Comparison of ENCODE assay signal across 8 cellular contexts in the genomic region with DNA sequence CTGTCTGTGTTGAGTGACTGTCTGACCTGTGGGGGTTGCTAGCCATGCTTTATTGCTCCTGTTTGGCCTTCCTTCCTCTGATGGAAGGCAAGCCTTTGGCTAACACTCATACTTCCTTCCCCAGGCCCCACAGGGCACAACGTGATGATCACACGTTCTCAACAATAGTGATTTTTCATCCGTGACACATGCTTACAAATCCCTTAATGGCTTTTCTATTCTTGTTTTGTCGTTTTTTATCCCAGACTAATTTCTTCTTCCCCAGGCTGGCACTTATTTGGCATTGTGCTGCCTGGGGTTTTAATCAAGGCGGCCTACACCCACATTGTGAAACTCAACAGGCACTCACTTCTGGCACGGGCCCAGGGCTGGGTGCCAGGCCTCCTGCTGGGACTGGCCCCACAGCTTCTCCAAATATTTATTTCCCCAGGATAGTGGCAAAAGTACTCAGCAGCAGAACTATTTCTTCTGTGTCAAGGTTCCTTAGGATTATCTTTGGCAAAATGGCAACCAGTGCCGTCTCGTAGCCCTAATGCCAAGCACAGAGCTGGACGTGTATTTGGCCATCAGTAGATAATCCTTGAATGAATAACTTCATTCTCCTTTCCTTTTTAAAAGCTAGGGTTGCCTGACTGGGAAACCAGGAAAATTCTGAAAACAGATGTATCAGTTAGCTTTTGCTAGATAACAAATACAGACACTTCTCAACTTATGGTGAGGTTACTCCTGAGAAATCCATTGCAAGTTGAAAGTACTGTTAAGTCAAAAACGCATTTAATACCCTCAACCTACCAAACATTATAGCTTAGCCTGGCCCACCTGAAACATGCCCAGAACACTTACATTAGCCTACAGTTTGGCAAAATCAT. TPM values are rescaled to one million over a fixed set of nuclear protein-coding genes. Genes with fewer than 3 reads are reported as not detected.
DNase-seq lines count a peak whose midpoint lies in the region; ATAC-seq and TF ChIP-seq lines count a peak whose summit lies in the region.

No MANE protein-coding gene starts in this region.

- no peaks in the 10 kb centered on the region; the same call in 1 of the 2 replicates for H3K9me2 ChIP-seq in HCT116 (ENCODE audit: insufficient read depth)

- H3K4me1 ChIP-seq in HCT116 (ENCODE audit: control insufficient read depth in 1 of 2, insufficient read depth in 2 of 2, low read length in 2 of 2) (peaks cover 69 to 92% of the 10 kb centered on the region in 2 experiments), SJSA1 (replicated peaks) (peaks cover 36% of the 10 kb centered on the region), fibroblast of lung (ENCODE audit: control insufficient read depth, extremely low read depth, insufficient read depth, low read length) (peaks cover 5% of the 10 kb centered on the region), parathyroid adenoma (peaks cover 21% of the 10 kb centered on the region)

- DNase-seq in AG08395 (ENCODE audit: low spot score) = peak; percentile 84
- DNase-seq in HCT116 (ENCODE audit: low read depth, low spot score) = peak; percentile 81
- peak; percentile 72 to 75 for DNase-seq in SJSA1 (ENCODE audit: low read depth in 1 of 2, low spot score in 2 of 2)
- DNase-seq in fibroblast of lung (ENCODE audit: low read depth in 2 of 2) = peak; percentile 88
- no peak for DNase-seq in NCI-H187 treated with DMSO at 0.1 percent for 48 hours (lab: John Stamatoyannopoulos, UW)

- no peaks in the 10 kb centered on the region for H3K27me3 ChIP-seq in HCT116 (ENCODE audit: insufficient read depth, low read length)
- H3K27me3 ChIP-seq in SJSA1 (replicated peaks) = no peaks in the 10 kb centered on the region
- H3K27me3 ChIP-seq in fibroblast of lung (ENCODE audit: control insufficient read depth, insufficient read depth, low read length) = no peaks in the 10 kb centered on the region
- H3K27me3 ChIP-seq in parathyroid adenoma (ENCODE audit: control insufficient read depth, insufficient read depth, low read length) = no peaks in the 10 kb centered on the region

- H4K20me1 ChIP-seq in HCT116 (ENCODE audit: insufficient read depth) = no peaks in the 10 kb centered on the region
- H4K20me1 ChIP-seq in fibroblast of lung (ENCODE audit: control insufficient read depth, extremely low read depth, insufficient read depth, low read length) = no peaks in the 10 kb centered on the region

- no TSS peak for BruUV-seq in HCT116 (replicated peaks; lab: Mats Ljungman, UMichigan)

- H3K4me3 ChIP-seq in HCT116 (replicated peaks in 1 of 2; ENCODE audit: low read depth in 1 of 2, low read length in 2 of 2) = peak overlapping the region; percentile 4 to 51; a peak in 3 of 4 replicates
- H3K4me3 ChIP-seq in SJSA1 = no peak overlapping the region
- H3K4me3 ChIP-seq in fibroblast of lung (replicated peaks in 1 of 4; ENCODE audit: control extremely low read depth in 1 of 4, insufficient read depth in 1 of 4, low read depth in 3 of 4, low read length in 4 of 4) = no peak overlapping the region
- no peak overlapping the region for H3K4me3 ChIP-seq in parathyroid adenoma (ENCODE audit: low read depth, low read length)

- H3K27ac ChIP-seq in HCT116 (ENCODE audit: low read depth, low read length) (peak overlapping the region; percentile 97), SJSA1 (peak overlapping the region; percentile 16), fibroblast of lung (ENCODE audit: insufficient read depth, low read length) (no peak overlapping the region), parathyroid adenoma (peak overlapping the region; percentile 29)

- H3K36me3 ChIP-seq in HCT116 (ENCODE audit: control insufficient read depth in 1 of 2, insufficient read depth in 2 of 2, low read length in 2 of 2) (peaks cover 0 to 5% of the 10 kb centered on the region in 2 experiments; a peak in 2 of 4 replicates), SJSA1 (no peaks in the 10 kb centered on the region), fibroblast of lung (ENCODE audit: control insufficient read depth, insufficient read depth, low read length) (no peaks in the 10 kb centered on the region), parathyroid adenoma (ENCODE audit: control insufficient read depth, insufficient read depth, low read length) (no peaks in the 10 kb centered on the region)

- peak; percentile 33 for ATAC-seq in HCT116
- ATAC-seq in HG03432 (IDR thresholded peaks at IDR 0.05; ENCODE audit: unreplicated experiment) = no peak
- no peak for ATAC-seq in HG03565 (IDR thresholded peaks at IDR 0.05; ENCODE audit: unreplicated experiment)

- TF ChIP-seq CTCF in HCT116 (IDR thresholded peaks at IDR 0.05 in 2 of 3, conservative IDR thresholded peaks at IDR 0.05 in 1 of 3; ENCODE audit: borderline replicate concordance in 1 of 3, insufficient read depth in 1 of 3, low read depth in 2 of 3, low read length in 2 of 3) = no peak
- TF ChIP-seq CTCF in fibroblast of lung (conservative IDR thresholded peaks at IDR 0.05 in 1 of 2, IDR thresholded peaks at IDR 0.05 in 1 of 2; ENCODE audit: low read depth in 1 of 2, low read length in 2 of 2) = no peak
- TF ChIP-seq CTCF in parathyroid adenoma (IDR thresholded peaks at IDR 0.05) = no peak

- H3K9ac ChIP-seq in HCT116 (ENCODE audit: low read length) = peak overlapping the region; percentile 81
- no peak overlapping the region for H3K9ac ChIP-seq in fibroblast of lung (ENCODE audit: insufficient read depth, low read length)
- H3K9ac ChIP-seq in parathyroid adenoma = no peak overlapping the region

- RAD21 ChIA-PET in HCT116 (lab: Charles Lee; ENCODE audit: low non-redundant PET in 1 of 2, low total read pairs in 2 of 2, uncharacterized antibody in 2 of 2, unreplicated experiment in 2 of 2) = no interaction called here

- H3K9me3 ChIP-seq in HCT116 (ENCODE audit: control insufficient read depth in 1 of 2, insufficient read depth in 1 of 2, low read depth in 1 of 2, low read length in 2 of 2) (no peaks in the 10 kb centered on the region), SJSA1 (replicated peaks) (no peaks in the 10 kb centered on the region), fibroblast of lung (ENCODE audit: control insufficient read depth, insufficient read depth, low read depth, low read length) (no peaks in the 10 kb centered on the region), parathyroid adenoma (ENCODE audit: control insufficient read depth, low read length) (no peaks in the 10 kb centered on the region)

- TF ChIP-seq POLR2A in HCT116 (IDR thresholded peaks at IDR 0.05; ENCODE audit: borderline replicate concordance, extremely low read depth, insufficient read depth, insufficient read length) = no peak

- POLR2A ChIA-PET in HCT116 (lab: Charles Lee) = no interaction called here

- intact Hi-C loops in HCT116 (cut with micrococcal nuclease) = loop anchor here (2.0 kb wide), 2 partner anchors 29 to 47 kb away; no protein-coding TSS in a partner anchor

- no peak for TF ChIP-seq RAD21 in HCT116 (IDR thresholded peaks at IDR 0.05; ENCODE audit: low read depth)

- no peak overlapping the region for H2AFZ ChIP-seq in HCT116 (ENCODE audit: low read depth, low read length, poor library complexity, severe bottlenecking)
- no peak overlapping the region for H2AFZ ChIP-seq in fibroblast of lung (ENCODE audit: low read length)
- H2AFZ ChIP-seq in parathyroid adenoma = no peak overlapping the region

- CTCF ChIA-PET in HCT116 (lab: Charles Lee) = interaction anchor here (1.6 to 1.9 kb wide), 2 partner anchors 46 to 48 kb away, joined by 3 to 8 read pairs; no protein-coding TSS in a partner anchor

- H3K79me2 ChIP-seq in HCT116 (ENCODE audit: insufficient read depth, low read length) (peaks cover 97% of the 10 kb centered on the region), fibroblast of lung (ENCODE audit: control insufficient read depth, insufficient read depth, low read length) (peaks cover 1% of the 10 kb centered on the region), parathyroid adenoma (peaks cover 4% of the 10 kb centered on the region)

- H3K4me2 ChIP-seq in HCT116 (ENCODE audit: low read length) = peak overlapping the region; percentile 84
- no peak overlapping the region for H3K4me2 ChIP-seq in fibroblast of lung (ENCODE audit: extremely low read depth, insufficient read depth, low read length)
- H3K4me2 ChIP-seq in parathyroid adenoma (ENCODE audit: low read length) = peak overlapping the region; percentile 16

TF ChIP-seq in HCT116, 20 proteins besides CTCF, POLR2A, EP300 and RAD21:
- TF ChIP-seq, protein P1, sequence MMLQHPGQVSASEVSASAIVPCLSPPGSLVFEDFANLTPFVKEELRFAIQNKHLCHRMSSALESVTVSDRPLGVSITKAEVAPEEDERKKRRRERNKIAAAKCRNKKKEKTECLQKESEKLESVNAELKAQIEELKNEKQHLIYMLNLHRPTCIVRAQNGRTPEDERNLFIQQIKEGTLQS (IDR thresholded peaks at IDR 0.05) = no peak
- TF ChIP-seq CEBPB (IDR thresholded peaks at IDR 0.05; ENCODE audit: low read depth) (no peak), TCF7L2 (IDR thresholded peaks at IDR 0.05; ENCODE audit: borderline replicate concordance, extremely low read depth, insufficient read depth, insufficient read length) (peak; percentile 23), POLR2AphosphoS5 (IDR thresholded peaks at IDR 0.05; ENCODE audit: low read depth, low read length) (peak; percentile 76), ZFX (IDR thresholded peaks at IDR 0.05) (peak; percentile 16; the same call in 1 of the 2 replicates)

RNA-seq across cellular contexts. Expression of a gene that starts 30.6 kb away (rescaled TPM):
- total RNA-seq in HCT116 (2021; ENCODE audit: unreplicated experiment) = 62.6 TPM
- 86.2 and 89.9 TPM in 2 replicates for polyA plus RNA-seq in HCT116 (2012)
- 3.3 and 7.0 TPM in 2 replicates for total RNA-seq in SJSA1 (2014; rRNA removed; shearing (Covaris generic))
- 3.3 and 3.5 TPM in 2 replicates for total RNA-seq in fibroblast of lung
- 9.3 and 14.3 TPM in 2 replicates for polyA plus RNA-seq in fibroblast of lung
- 8.3 and 11.6 TPM in 2 replicates for polyA plus RNA-seq in fibroblast of lung (2012)
- 17.6 and 22.4 TPM in 2 replicates for polyA minus RNA-seq in fibroblast of lung (ENCODE audit: low replicate concordance)

Comparison
In these comparisons a context has a peak if more than half of its experiments do, and no peak if none do; other contexts are left out.
1. H3K4me3 ChIP-seq: peak in HCT116 (2 of 2); none in SJSA1 (single experiment), fibroblast of lung (0 of 4) and parathyroid adenoma (single experiment).